Comparison of ENCODE assay signal across 1 cellular context in genomic region chr3:197516517-197516889, GRCh38.
TF ChIP-seq lines count a peak whose summit lies in the region.

No MANE protein-coding gene starts in this region.

TF ChIP-seq in K562, 482 proteins besides CTCF, POLR2A, EP300 and RAD21 (continued from another document and continues in another):
- TF ChIP-seq, protein P1, sequence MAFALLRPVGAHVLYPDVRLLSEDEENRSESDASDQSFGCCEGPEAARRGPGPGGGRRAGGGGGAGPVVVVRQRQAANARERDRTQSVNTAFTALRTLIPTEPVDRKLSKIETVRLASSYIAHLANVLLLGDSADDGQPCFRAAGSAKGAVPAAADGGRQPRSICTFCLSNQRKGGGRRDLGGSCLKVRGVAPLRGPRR (CRISPR knock-in tag; IDR thresholded peaks at IDR 0.05), result no peak
- TF ChIP-seq, protein P2, sequence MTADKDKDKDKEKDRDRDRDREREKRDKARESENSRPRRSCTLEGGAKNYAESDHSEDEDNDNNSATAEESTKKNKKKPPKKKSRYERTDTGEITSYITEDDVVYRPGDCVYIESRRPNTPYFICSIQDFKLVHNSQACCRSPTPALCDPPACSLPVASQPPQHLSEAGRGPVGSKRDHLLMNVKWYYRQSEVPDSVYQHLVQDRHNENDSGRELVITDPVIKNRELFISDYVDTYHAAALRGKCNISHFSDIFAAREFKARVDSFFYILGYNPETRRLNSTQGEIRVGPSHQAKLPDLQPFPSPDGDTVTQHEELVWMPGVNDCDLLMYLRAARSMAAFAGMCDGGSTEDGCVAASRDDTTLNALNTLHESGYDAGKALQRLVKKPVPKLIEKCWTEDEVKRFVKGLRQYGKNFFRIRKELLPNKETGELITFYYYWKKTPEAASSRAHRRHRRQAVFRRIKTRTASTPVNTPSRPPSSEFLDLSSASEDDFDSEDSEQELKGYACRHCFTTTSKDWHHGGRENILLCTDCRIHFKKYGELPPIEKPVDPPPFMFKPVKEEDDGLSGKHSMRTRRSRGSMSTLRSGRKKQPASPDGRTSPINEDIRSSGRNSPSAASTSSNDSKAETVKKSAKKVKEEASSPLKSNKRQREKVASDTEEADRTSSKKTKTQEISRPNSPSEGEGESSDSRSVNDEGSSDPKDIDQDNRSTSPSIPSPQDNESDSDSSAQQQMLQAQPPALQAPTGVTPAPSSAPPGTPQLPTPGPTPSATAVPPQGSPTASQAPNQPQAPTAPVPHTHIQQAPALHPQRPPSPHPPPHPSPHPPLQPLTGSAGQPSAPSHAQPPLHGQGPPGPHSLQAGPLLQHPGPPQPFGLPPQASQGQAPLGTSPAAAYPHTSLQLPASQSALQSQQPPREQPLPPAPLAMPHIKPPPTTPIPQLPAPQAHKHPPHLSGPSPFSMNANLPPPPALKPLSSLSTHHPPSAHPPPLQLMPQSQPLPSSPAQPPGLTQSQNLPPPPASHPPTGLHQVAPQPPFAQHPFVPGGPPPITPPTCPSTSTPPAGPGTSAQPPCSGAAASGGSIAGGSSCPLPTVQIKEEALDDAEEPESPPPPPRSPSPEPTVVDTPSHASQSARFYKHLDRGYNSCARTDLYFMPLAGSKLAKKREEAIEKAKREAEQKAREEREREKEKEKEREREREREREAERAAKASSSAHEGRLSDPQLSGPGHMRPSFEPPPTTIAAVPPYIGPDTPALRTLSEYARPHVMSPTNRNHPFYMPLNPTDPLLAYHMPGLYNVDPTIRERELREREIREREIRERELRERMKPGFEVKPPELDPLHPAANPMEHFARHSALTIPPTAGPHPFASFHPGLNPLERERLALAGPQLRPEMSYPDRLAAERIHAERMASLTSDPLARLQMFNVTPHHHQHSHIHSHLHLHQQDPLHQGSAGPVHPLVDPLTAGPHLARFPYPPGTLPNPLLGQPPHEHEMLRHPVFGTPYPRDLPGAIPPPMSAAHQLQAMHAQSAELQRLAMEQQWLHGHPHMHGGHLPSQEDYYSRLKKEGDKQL (CRISPR knock-in tag; IDR thresholded peaks at IDR 0.05; ENCODE audit: borderline replicate concordance), result no peak
- TF ChIP-seq CGGBP1 (CRISPR knock-in tag; IDR thresholded peaks at IDR 0.05) (no peak), CBFA2T3 (IDR thresholded peaks at IDR 0.05) (0 out of 2 replicates have a peak, but pooled peaks have one; percentile 28), TFE3 (CRISPR knock-in tag; IDR thresholded peaks at IDR 0.05) (no peak), MEIS2 (IDR thresholded peaks at IDR 0.05; ENCODE audit: partially characterized antibody) (peak; percentile 6), SMARCA4 (IDR thresholded peaks at IDR 0.05) (peak; percentile 84), ZNF431 (CRISPR knock-in tag; IDR thresholded peaks at IDR 0.05) (no peak), BCOR (IDR thresholded peaks at IDR 0.05) (no peak), ETS1 (conservative IDR thresholded peaks at IDR 0.05; ENCODE audit: control insufficient read depth, low read depth, low read length) (no peak), LEF1 (IDR thresholded peaks at IDR 0.05) (peak; percentile 87), SMARCC2 (IDR thresholded peaks at IDR 0.05; ENCODE audit: low read depth) (peak; percentile 41; the same call in 1 of the 2 replicates), ZNF766 (CRISPR knock-in tag; conservative IDR thresholded peaks at IDR 0.05) (no peak), EWSR1 (IDR thresholded peaks at IDR 0.05; ENCODE audit: borderline replicate concordance, low read depth, partially characterized antibody) (no peak), PRMT5 (CRISPR knock-in tag; IDR thresholded peaks at IDR 0.05) (no peak), TEAD1 (CRISPR knock-in tag; IDR thresholded peaks at IDR 0.05) (no peak), JUN (IDR thresholded peaks at IDR 0.05; ENCODE audit: borderline replicate concordance, low read depth, low read length) (peak; percentile 90), JUN (CRISPR knock-in tag; IDR thresholded peaks at IDR 0.05; ENCODE audit: borderline replicate concordance) (no peak; the same call in 1 of the 2 replicates), PPARD (CRISPR knock-in tag; IDR thresholded peaks at IDR 0.05) (no peak), PTRF (tag; IDR thresholded peaks at IDR 0.05) (no peak), HDAC6 (IDR thresholded peaks at IDR 0.05; ENCODE audit: low read depth, low read length) (no peak), TOE1 (IDR thresholded peaks at IDR 0.05; ENCODE audit: borderline replicate concordance) (no peak), TOE1 (CRISPR knock-in tag; IDR thresholded peaks at IDR 0.05; ENCODE audit: borderline replicate concordance, low read depth) (no peak), THRAP3 (IDR thresholded peaks at IDR 0.05; ENCODE audit: borderline replicate concordance) (no peak), ZNF41 (CRISPR knock-in tag; conservative IDR thresholded peaks at IDR 0.05) (no peak), MTA3 (IDR thresholded peaks at IDR 0.05; ENCODE audit: borderline replicate concordance) (0 out of 2 replicates have a peak, but pooled peaks have one; percentile 32), HNRNPUL1 (IDR thresholded peaks at IDR 0.05; ENCODE audit: low read length) (no peak), FOSL1 (tag; conservative IDR thresholded peaks at IDR 0.05) (peak; percentile 97), KDM4B (IDR thresholded peaks at IDR 0.05; ENCODE audit: borderline replicate concordance in 2 of 2, low read depth in 1 of 2) (no peak), SRSF9 (IDR thresholded peaks at IDR 0.05; ENCODE audit: borderline replicate concordance, low read depth, low read length) (no peak), ZNF263 (CRISPR knock-in tag; IDR thresholded peaks at IDR 0.05; ENCODE audit: borderline replicate concordance) (peak; percentile 54; the same call in 1 of the 2 replicates), FOXJ2 (tag; IDR thresholded peaks at IDR 0.05) (no peak), GATAD2A (IDR thresholded peaks at IDR 0.05) (no peak), SIX5 (IDR thresholded peaks at IDR 0.05; ENCODE audit: borderline replicate concordance in 1 of 2, insufficient read depth in 1 of 2, low read depth in 1 of 2, low read length in 2 of 2) (no peak), NELFE (IDR thresholded peaks at IDR 0.05; ENCODE audit: insufficient read depth, insufficient read length) (no peak), ZEB2 (IDR thresholded peaks at IDR 0.05) (peak; percentile 68), DACH1 (IDR thresholded peaks at IDR 0.05; ENCODE audit: partially characterized antibody) (peak; percentile 84), SOX6 (IDR thresholded peaks at IDR 0.05) (peak; percentile 41; the same call in 1 of the 2 replicates), RNF2 (IDR thresholded peaks at IDR 0.05) (no peak), MTA2 (IDR thresholded peaks at IDR 0.05; ENCODE audit: low read depth) (no peak), ZBTB7A (IDR thresholded peaks at IDR 0.05; ENCODE audit: borderline replicate concordance, control insufficient read depth, low read depth, low read length) (no peak), NR2C2 (CRISPR knock-in tag; IDR thresholded peaks at IDR 0.05) (no peak), NR2C2 (tag; IDR thresholded peaks at IDR 0.05) (no peak), MITF (IDR thresholded peaks at IDR 0.05) (no peak), ZNF778 (CRISPR knock-in tag; IDR thresholded peaks at IDR 0.05) (no peak), ZNF699 (CRISPR knock-in tag; IDR thresholded peaks at IDR 0.05; ENCODE audit: insufficient replicate concordance) (no peak), MCM2 (IDR thresholded peaks at IDR 0.05; ENCODE audit: low read depth) (no peak), ZNF644 (tag; IDR thresholded peaks at IDR 0.05; ENCODE audit: low read depth) (no peak), EGR1 (conservative IDR thresholded peaks at IDR 0.05) (no peak), ZNF79 (CRISPR knock-in tag; IDR thresholded peaks at IDR 0.05; ENCODE audit: low read depth) (no peak), ESRRB (CRISPR knock-in tag; IDR thresholded peaks at IDR 0.05; ENCODE audit: borderline replicate concordance) (no peak), SMARCE1 (IDR thresholded peaks at IDR 0.05) (peak; percentile 87), ARID1B (IDR thresholded peaks at IDR 0.05) (peak; percentile 82), ZFX (CRISPR knock-in tag; IDR thresholded peaks at IDR 0.05) (no peak), GATA2 (CRISPR knock-in tag; IDR thresholded peaks at IDR 0.05) (no peak)
- TF ChIP-seq, protein P3, sequence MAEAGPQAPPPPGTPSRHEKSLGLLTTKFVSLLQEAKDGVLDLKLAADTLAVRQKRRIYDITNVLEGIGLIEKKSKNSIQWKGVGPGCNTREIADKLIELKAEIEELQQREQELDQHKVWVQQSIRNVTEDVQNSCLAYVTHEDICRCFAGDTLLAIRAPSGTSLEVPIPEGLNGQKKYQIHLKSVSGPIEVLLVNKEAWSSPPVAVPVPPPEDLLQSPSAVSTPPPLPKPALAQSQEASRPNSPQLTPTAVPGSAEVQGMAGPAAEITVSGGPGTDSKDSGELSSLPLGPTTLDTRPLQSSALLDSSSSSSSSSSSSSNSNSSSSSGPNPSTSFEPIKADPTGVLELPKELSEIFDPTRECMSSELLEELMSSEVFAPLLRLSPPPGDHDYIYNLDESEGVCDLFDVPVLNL (CRISPR knock-in tag; IDR thresholded peaks at IDR 0.05; ENCODE audit: low read depth), result no peak
- TF ChIP-seq, protein P4, sequence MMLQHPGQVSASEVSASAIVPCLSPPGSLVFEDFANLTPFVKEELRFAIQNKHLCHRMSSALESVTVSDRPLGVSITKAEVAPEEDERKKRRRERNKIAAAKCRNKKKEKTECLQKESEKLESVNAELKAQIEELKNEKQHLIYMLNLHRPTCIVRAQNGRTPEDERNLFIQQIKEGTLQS (IDR thresholded peaks at IDR 0.05), result peak; percentile 94
- TF ChIP-seq, protein P4 (CRISPR knock-in tag; conservative IDR thresholded peaks at IDR 0.05), result no peak; the same call in 1 of the 2 replicates
- TF ChIP-seq, protein P5, sequence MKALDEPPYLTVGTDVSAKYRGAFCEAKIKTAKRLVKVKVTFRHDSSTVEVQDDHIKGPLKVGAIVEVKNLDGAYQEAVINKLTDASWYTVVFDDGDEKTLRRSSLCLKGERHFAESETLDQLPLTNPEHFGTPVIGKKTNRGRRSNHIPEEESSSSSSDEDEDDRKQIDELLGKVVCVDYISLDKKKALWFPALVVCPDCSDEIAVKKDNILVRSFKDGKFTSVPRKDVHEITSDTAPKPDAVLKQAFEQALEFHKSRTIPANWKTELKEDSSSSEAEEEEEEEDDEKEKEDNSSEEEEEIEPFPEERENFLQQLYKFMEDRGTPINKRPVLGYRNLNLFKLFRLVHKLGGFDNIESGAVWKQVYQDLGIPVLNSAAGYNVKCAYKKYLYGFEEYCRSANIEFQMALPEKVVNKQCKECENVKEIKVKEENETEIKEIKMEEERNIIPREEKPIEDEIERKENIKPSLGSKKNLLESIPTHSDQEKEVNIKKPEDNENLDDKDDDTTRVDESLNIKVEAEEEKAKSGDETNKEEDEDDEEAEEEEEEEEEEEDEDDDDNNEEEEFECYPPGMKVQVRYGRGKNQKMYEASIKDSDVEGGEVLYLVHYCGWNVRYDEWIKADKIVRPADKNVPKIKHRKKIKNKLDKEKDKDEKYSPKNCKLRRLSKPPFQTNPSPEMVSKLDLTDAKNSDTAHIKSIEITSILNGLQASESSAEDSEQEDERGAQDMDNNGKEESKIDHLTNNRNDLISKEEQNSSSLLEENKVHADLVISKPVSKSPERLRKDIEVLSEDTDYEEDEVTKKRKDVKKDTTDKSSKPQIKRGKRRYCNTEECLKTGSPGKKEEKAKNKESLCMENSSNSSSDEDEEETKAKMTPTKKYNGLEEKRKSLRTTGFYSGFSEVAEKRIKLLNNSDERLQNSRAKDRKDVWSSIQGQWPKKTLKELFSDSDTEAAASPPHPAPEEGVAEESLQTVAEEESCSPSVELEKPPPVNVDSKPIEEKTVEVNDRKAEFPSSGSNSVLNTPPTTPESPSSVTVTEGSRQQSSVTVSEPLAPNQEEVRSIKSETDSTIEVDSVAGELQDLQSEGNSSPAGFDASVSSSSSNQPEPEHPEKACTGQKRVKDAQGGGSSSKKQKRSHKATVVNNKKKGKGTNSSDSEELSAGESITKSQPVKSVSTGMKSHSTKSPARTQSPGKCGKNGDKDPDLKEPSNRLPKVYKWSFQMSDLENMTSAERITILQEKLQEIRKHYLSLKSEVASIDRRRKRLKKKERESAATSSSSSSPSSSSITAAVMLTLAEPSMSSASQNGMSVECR (CRISPR knock-in tag; IDR thresholded peaks at IDR 0.05), result no peak
